Comparison of ENCODE assay signal across 8 cellular contexts in the genomic region with DNA sequence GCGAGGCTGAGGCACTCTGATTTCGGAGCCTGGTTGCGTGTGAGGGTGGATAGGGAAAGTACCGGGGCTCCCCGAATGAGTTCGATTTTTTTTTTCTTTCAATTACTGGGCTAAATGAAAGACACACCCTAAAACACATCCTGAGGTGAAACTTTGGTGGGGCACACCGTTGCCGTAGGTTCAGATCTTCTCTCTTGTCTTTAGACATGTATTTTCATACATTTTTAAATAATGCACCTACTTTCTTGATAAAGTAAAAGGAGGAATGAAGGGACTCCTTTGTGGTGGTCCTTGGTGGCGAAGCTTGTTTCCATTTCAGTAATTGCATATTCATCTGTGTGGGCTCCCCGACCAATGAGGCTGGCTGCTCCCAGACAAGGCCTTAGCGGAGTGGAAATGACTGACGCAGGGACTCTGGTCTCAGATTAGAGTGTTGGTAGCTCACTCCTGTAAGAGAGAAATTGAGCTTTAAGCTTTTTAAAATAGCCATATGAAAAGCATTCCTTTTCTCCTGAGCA. TPM values are rescaled to one million over a fixed set of nuclear protein-coding genes. Genes with fewer than 3 reads are reported as not detected.
DNase-seq lines count a peak whose midpoint lies in the region; ATAC-seq and TF ChIP-seq lines count a peak whose summit lies in the region.

No MANE protein-coding gene starts in this region.

- peak; percentile 58 for DNase-seq in DND-41
- DNase-seq in activated CD4-positive, alpha-beta T cell treated with anti-CD3 and anti-CD28 coated beads, Interleukin-2, amount 10 ng/mL, durations not matched to agents 7 days and 5 days, result peak; percentile 81
- peak; percentile 54 for DNase-seq in effector CD4-positive, alpha-beta T cell
- peak; percentile 86 for DNase-seq in natural killer cell treated with Interleukin-12 subunit alpha and Interleukin-12 subunit beta and Interleukin-15 and Interleukin-18, amount 100 ng/mL, for 72 hours (ENCODE audit: low spot score)
- no peak for DNase-seq in suprapubic skin (ENCODE audit: low spot score in 2 of 2)
- no peak for DNase-seq in HUDEP-2 (lab: John Stamatoyannopoulos, UW; ENCODE audit: unreplicated experiment in 76 of 76)

- H3K36me3 Mint-ChIP-seq in activated CD4-positive, alpha-beta T cell treated with anti-CD3 and anti-CD28 coated beads, Interleukin-2, amount 10 ng/mL, durations not matched to agents 7 days and 5 days (ENCODE audit: low read depth), result peaks cover 19% of the 10 kb centered on the region
- H3K36me3 Mint-ChIP-seq in natural killer cell treated with Interleukin-12 subunit alpha and Interleukin-12 subunit beta and Interleukin-15 and Interleukin-18, amount 100 ng/mL, for 72 hours, result peaks cover 4% of the 10 kb centered on the region

- H3K27ac Mint-ChIP-seq in activated CD4-positive, alpha-beta T cell treated with anti-CD3 and anti-CD28 coated beads, Interleukin-2, amount 10 ng/mL, durations not matched to agents 7 days and 5 days, result peak overlapping the region; percentile 99
- H3K27ac Mint-ChIP-seq in natural killer cell treated with Interleukin-12 subunit alpha and Interleukin-12 subunit beta and Interleukin-15 and Interleukin-18, amount 100 ng/mL, for 72 hours, result peak overlapping the region; percentile 91 to 99

- H3K27ac ChIP-seq in DND-41 (ENCODE audit: low read length), result peak overlapping the region; percentile 63
- H3K27ac ChIP-seq in suprapubic skin, result peak overlapping the region; percentile 96

- 3% methylated on average over 12 of the region's 12 CpGs for WGBS in suprapubic skin

- H3K36me3 ChIP-seq in DND-41 (ENCODE audit: insufficient read depth, low read length) (no peaks in the 10 kb centered on the region), suprapubic skin (no peaks in the 10 kb centered on the region)

- no peaks in the 10 kb centered on the region for H3K9me3 Mint-ChIP-seq in activated CD4-positive, alpha-beta T cell treated with anti-CD3 and anti-CD28 coated beads, Interleukin-2, amount 10 ng/mL, durations not matched to agents 7 days and 5 days
- H3K9me3 Mint-ChIP-seq in natural killer cell treated with Interleukin-12 subunit alpha and Interleukin-12 subunit beta and Interleukin-15 and Interleukin-18, amount 100 ng/mL, for 72 hours, result no peaks in the 10 kb centered on the region

- peaks cover 55% of the 10 kb centered on the region for H3K4me1 ChIP-seq in DND-41 (ENCODE audit: insufficient read depth, low read length)
- peaks cover 23% of the 10 kb centered on the region for H3K4me1 ChIP-seq in suprapubic skin

- TF ChIP-seq POLR2A in suprapubic skin (IDR thresholded peaks at IDR 0.05), result no peak

- H3K4me1 Mint-ChIP-seq in activated CD4-positive, alpha-beta T cell treated with anti-CD3 and anti-CD28 coated beads, Interleukin-2, amount 10 ng/mL, durations not matched to agents 7 days and 5 days, result peaks cover 41% of the 10 kb centered on the region
- peaks cover 28 to 44% of the 10 kb centered on the region in 2 donors for H3K4me1 Mint-ChIP-seq in natural killer cell treated with Interleukin-12 subunit alpha and Interleukin-12 subunit beta and Interleukin-15 and Interleukin-18, amount 100 ng/mL, for 72 hours (ENCODE audit: low read depth in 2 of 2)

- POLR2A ChIA-PET in activated CD4-positive, alpha-beta T cell treated with anti-CD3 and anti-CD28 coated beads, Interleukin-2, amount 10 ng/mL, durations not matched to agents 7 days and 5 days (lab: Charles Lee), result interaction anchor here (0.7 to 0.8 kb wide), 2 partner anchors 21 to 62 kb away, joined by 3 to 4 read pairs; no protein-coding TSS in a partner anchor

- H2AFZ ChIP-seq in DND-41 (ENCODE audit: low read depth, low read length), result peak overlapping the region; percentile 87

- H3K9me3 ChIP-seq in DND-41 (ENCODE audit: insufficient read depth, low read length, severe bottlenecking) (no peaks in the 10 kb centered on the region), suprapubic skin (no peaks in the 10 kb centered on the region)

- H3K4me2 ChIP-seq in DND-41 (ENCODE audit: insufficient read depth, low read length), result peak overlapping the region; percentile 68

- peak; percentile 27 for ATAC-seq in DND-41 (ENCODE audit: insufficient read depth, low read depth)
- ATAC-seq in GM21528 (IDR thresholded peaks at IDR 0.05; ENCODE audit: low FRiP score, unreplicated experiment), result peak; percentile 18
- peak; percentile 46 to 52 for ATAC-seq in natural killer cell treated with Interleukin-12 subunit alpha and Interleukin-12 subunit beta and Interleukin-15 and Interleukin-18, amount 100 ng/mL, for 72 hours

- TF ChIP-seq EP300 in suprapubic skin (IDR thresholded peaks at IDR 0.05), result no peak

- TF ChIP-seq CTCF in DND-41 (IDR thresholded peaks at IDR 0.05; ENCODE audit: borderline replicate concordance, extremely low read depth, low read length, poor library complexity, severe bottlenecking) (no peak), LNCAP (IDR thresholded peaks at IDR 0.05) (0 out of 2 replicates have a peak, but pooled peaks have one; percentile 1), suprapubic skin (IDR thresholded peaks at IDR 0.05) (no peak)

- CTCF ChIA-PET in activated CD4-positive, alpha-beta T cell treated with anti-CD3 and anti-CD28 coated beads, Interleukin-2, amount 10 ng/mL, durations not matched to agents 7 days and 5 days (lab: Charles Lee), result interaction anchor here (0.7 to 1.5 kb wide), 2 partner anchors 13 to 61 kb away, joined by 3 read pairs; no protein-coding TSS in a partner anchor

- peaks cover 11% of the 10 kb centered on the region; the same call in 1 of the 2 replicates for H4K20me1 ChIP-seq in DND-41 (ENCODE audit: insufficient read depth, low read length)

- H3K4me3 ChIP-seq in DND-41 (ENCODE audit: low read depth in 1 of 2, low read length in 2 of 2), result peak overlapping the region; percentile 76 to 86
- peak overlapping the region; percentile 100 for H3K4me3 ChIP-seq in suprapubic skin

- peak overlapping the region; percentile 86 for H3K4me3 Mint-ChIP-seq in activated CD4-positive, alpha-beta T cell treated with anti-CD3 and anti-CD28 coated beads, Interleukin-2, amount 10 ng/mL, durations not matched to agents 7 days and 5 days
- H3K4me3 Mint-ChIP-seq in natural killer cell treated with Interleukin-12 subunit alpha and Interleukin-12 subunit beta and Interleukin-15 and Interleukin-18, amount 100 ng/mL, for 72 hours, result peak overlapping the region; percentile 93

- no peaks in the 10 kb centered on the region for H3K27me3 Mint-ChIP-seq in activated CD4-positive, alpha-beta T cell treated with anti-CD3 and anti-CD28 coated beads, Interleukin-2, amount 10 ng/mL, durations not matched to agents 7 days and 5 days
- no peaks in the 10 kb centered on the region for H3K27me3 Mint-ChIP-seq in natural killer cell treated with Interleukin-12 subunit alpha and Interleukin-12 subunit beta and Interleukin-15 and Interleukin-18, amount 100 ng/mL, for 72 hours

- H3K79me2 ChIP-seq in DND-41 (ENCODE audit: insufficient read depth, low read length), result peaks cover 55% of the 10 kb centered on the region

- no peaks in the 10 kb centered on the region for H3K27me3 ChIP-seq in DND-41 (ENCODE audit: insufficient read depth, low read length, poor library complexity)
- H3K27me3 ChIP-seq in suprapubic skin, result no peaks in the 10 kb centered on the region

- H3K9ac ChIP-seq in DND-41 (ENCODE audit: low read depth, low read length), result peak overlapping the region; percentile 90

RNA-seq across cellular contexts. Expression of a gene that starts 0.8 kb away (rescaled TPM):
- 10 to 100 TPM; 86.4 to 93.1 TPM for total RNA-seq in activated CD4-positive, alpha-beta T cell treated with anti-CD3 and anti-CD28 coated beads, Interleukin-2, amount 10 ng/mL, durations not matched to agents 7 days and 5 days
- total RNA-seq in natural killer cell treated with Interleukin-12 subunit alpha and Interleukin-12 subunit beta and Interleukin-15 and Interleukin-18, amount 100 ng/mL, for 72 hours, result 100 to 1,000 TPM in 1 of 2 donors, 10 to 100 TPM in 1; 90.4 to 135 TPM
- total RNA-seq in suprapubic skin, result 10 to 100 TPM; 39.8 to 52.7 (median 47.9) TPM

Comparison
In these comparisons a context has a peak if more than half of its experiments do, and no peak if none do; other contexts are left out.
1. DNase-seq: peak in DND-41 (single experiment), activated CD4-positive, alpha-beta T cell treated with anti-CD3 and anti-CD28 coated beads, Interleukin-2, amount 10 ng/mL, durations not matched to agents 7 days and 5 days (single experiment), effector CD4-positive, alpha-beta T cell (single experiment) and natural killer cell treated with Interleukin-12 subunit alpha and Interleukin-12 subunit beta and Interleukin-15 and Interleukin-18, amount 100 ng/mL, for 72 hours (single experiment); none in suprapubic skin (0 of 2) and HUDEP-2 (0 of 76).
2. Peak in every context shown above with its lines, with median percentiles within 50 percentile points of each other: ATAC-seq.